ENCODE assay signal across 27 cellular contexts in the genomic region with DNA sequence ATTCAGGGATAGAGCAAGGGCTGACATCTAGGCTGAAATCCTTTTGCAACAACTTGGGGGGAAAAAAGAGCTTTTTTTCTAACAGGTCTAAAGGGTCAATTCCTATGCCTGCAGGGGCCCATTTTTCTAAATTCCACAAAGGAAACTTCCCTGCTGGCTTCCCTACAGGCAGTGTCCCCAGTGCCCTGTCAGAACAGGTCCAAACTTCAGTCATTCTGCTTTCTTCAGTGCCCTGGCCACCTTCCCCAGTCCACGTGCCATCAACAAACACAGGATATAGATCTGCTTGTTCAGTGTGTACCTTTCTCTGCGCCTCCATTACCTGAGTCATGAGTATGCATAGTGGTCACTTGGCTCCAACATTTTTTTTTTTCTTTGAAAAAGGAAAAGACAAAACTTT.
DNase-seq lines count a peak whose midpoint lies in the region; ATAC-seq and TF ChIP-seq lines count a peak whose summit lies in the region.
"Had no signal": no experiment of that assay in that cellular context is flagged by ENCODE, and none has a peak within 500 bp of the region (broad histone marks: within the 10 kb centered on the region; RNA-seq: fewer than 3 reads in every experiment).

No MANE protein-coding gene starts in this region.

- peaks cover 5% of the 10 kb centered on the region for H3K4me1 ChIP-seq in endodermal cell (ENCODE audit: control insufficient read depth, insufficient read depth, low read length)
- no peaks in the 10 kb centered on the region for H3K4me1 ChIP-seq in right lobe of liver
- H3K4me1 ChIP-seq: BLaER1 treated with 17β-estradiol and CSF1 and Interleukin-3, amounts not matched to agents 10 nM and 100 nM; breast epithelium; SJSA1 had no signal

- TF ChIP-seq CTCF in endodermal cell (conservative IDR thresholded peaks at IDR 0.05) = no peak
- TF ChIP-seq CTCF in right lobe of liver (IDR thresholded peaks at IDR 0.05) = no peak

- ATAC-seq in right lobe of liver (peak; percentile 76 to 94 (median 84)), GM18520 (IDR thresholded peaks at IDR 0.05; ENCODE audit: unreplicated experiment) (no peak), HG02852 (IDR thresholded peaks at IDR 0.05; ENCODE audit: unreplicated experiment) (no peak), HG03442 (IDR thresholded peaks at IDR 0.05; ENCODE audit: unreplicated experiment) (no peak)
- no peak for ATAC-seq in stimulated activated memory B cell treated with anti-CD40 and anti-IgM and Interleukin-4, amounts not matched to agents 10 μg/mL and 1 μg/mL and 100 μg/mL, for 72 hours
- ATAC-seq: activated naive CD4-positive, alpha-beta T cell treated with anti-CD3 and anti-CD28 coated beads, Interleukin-2, amount 50 U/mL, for 72 hours; naive thymus-derived CD4-positive, alpha-beta T cell; T-cell had no signal

- H3K9me3 Mint-ChIP-seq in endodermal cell = no peaks in the 10 kb centered on the region
- H3K9me3 Mint-ChIP-seq in stimulated activated memory B cell treated with anti-CD40 and anti-IgM and Interleukin-4, amounts not matched to agents 10 μg/mL and 1 μg/mL and 100 μg/mL, for 72 hours = no peaks in the 10 kb centered on the region
- H3K9me3 Mint-ChIP-seq: activated CD4-positive, alpha-beta T cell treated with anti-CD3 and anti-CD28 coated beads, Interleukin-2, amount 10 ng/mL, durations not matched to agents 7 days and 5 days; activated naive CD4-positive, alpha-beta T cell treated with anti-CD3 and anti-CD28 coated beads, Interleukin-2, amount 50 U/mL, for 72 hours; IgD-negative memory B cell; naive thymus-derived CD4-positive, alpha-beta T cell; T-cell had no signal

- WGBS in endodermal cell (ENCODE audit: insufficient coverage in 1 of 2, insufficient read length in 1 of 2), 2 experiments = 33 to 58% methylated on average over 1 to 2 of the region's 2 CpGs
- WGBS in right lobe of liver (ENCODE audit: insufficient coverage, low coverage, low lambda C conversion rate, missing lambda C conversion rate) = 19% methylated on average over 2 of the region's 2 CpGs

- no peak for TF ChIP-seq POLR2A in right lobe of liver (IDR thresholded peaks at IDR 0.05)

- no peaks in the 10 kb centered on the region for H3K27me3 Mint-ChIP-seq in endodermal cell (ENCODE audit: insufficient read depth)
- H3K27me3 Mint-ChIP-seq in stimulated activated memory B cell treated with anti-CD40 and anti-IgM and Interleukin-4, amounts not matched to agents 10 μg/mL and 1 μg/mL and 100 μg/mL, for 72 hours = peaks cover 6% of the 10 kb centered on the region
- H3K27me3 Mint-ChIP-seq: activated CD4-positive, alpha-beta T cell treated with anti-CD3 and anti-CD28 coated beads, Interleukin-2, amount 10 ng/mL, durations not matched to agents 7 days and 5 days; T-cell had no signal

- no peak overlapping the region for H3K9ac ChIP-seq in endodermal cell (ENCODE audit: extremely low read depth, low read length, poor library complexity, severe bottlenecking)
- H3K9ac ChIP-seq: BLaER1 treated with 17β-estradiol and CSF1 and Interleukin-3, amounts not matched to agents 10 nM and 100 nM had no signal

- H3K36me3 ChIP-seq in endodermal cell (ENCODE audit: control insufficient read depth, insufficient read depth, low read length) (no peaks in the 10 kb centered on the region), right lobe of liver (no peaks in the 10 kb centered on the region)
- H3K36me3 ChIP-seq: BLaER1 treated with 17β-estradiol and CSF1 and Interleukin-3, amounts not matched to agents 10 nM and 100 nM; breast epithelium; SJSA1; WERI-Rb-1 had no signal

- H3K27ac Mint-ChIP-seq in endodermal cell = peak overlapping the region; percentile 52
- no peak overlapping the region for H3K27ac Mint-ChIP-seq in stimulated activated memory B cell treated with anti-CD40 and anti-IgM and Interleukin-4, amounts not matched to agents 10 μg/mL and 1 μg/mL and 100 μg/mL, for 72 hours
- H3K27ac Mint-ChIP-seq: activated CD4-positive, alpha-beta T cell treated with anti-CD3 and anti-CD28 coated beads, Interleukin-2, amount 10 ng/mL, durations not matched to agents 7 days and 5 days; activated naive CD4-positive, alpha-beta T cell treated with anti-CD3 and anti-CD28 coated beads, Interleukin-2, amount 50 U/mL, for 72 hours; IgD-negative memory B cell; naive thymus-derived CD4-positive, alpha-beta T cell; T-cell had no signal

- H3K9me3 ChIP-seq in endodermal cell (ENCODE audit: control insufficient read depth, low read length) (no peaks in the 10 kb centered on the region), right lobe of liver (no peaks in the 10 kb centered on the region)
- H3K9me3 ChIP-seq: breast epithelium, SJSA1 had no signal

- intact Hi-C loops in right lobe of liver (cut with DNase I) = no loop called here

- no peaks in the 10 kb centered on the region for H3K36me3 Mint-ChIP-seq in endodermal cell (ENCODE audit: low read depth)
- H3K36me3 Mint-ChIP-seq in stimulated activated memory B cell treated with anti-CD40 and anti-IgM and Interleukin-4, amounts not matched to agents 10 μg/mL and 1 μg/mL and 100 μg/mL, for 72 hours = no peaks in the 10 kb centered on the region
- H3K36me3 Mint-ChIP-seq: activated naive CD4-positive, alpha-beta T cell treated with anti-CD3 and anti-CD28 coated beads, Interleukin-2, amount 50 U/mL, for 72 hours; IgD-negative memory B cell; naive thymus-derived CD4-positive, alpha-beta T cell; T-cell had no signal

- no peak overlapping the region for H3K4me3 Mint-ChIP-seq in endodermal cell
- H3K4me3 Mint-ChIP-seq in stimulated activated memory B cell treated with anti-CD40 and anti-IgM and Interleukin-4, amounts not matched to agents 10 μg/mL and 1 μg/mL and 100 μg/mL, for 72 hours = no peak overlapping the region
- H3K4me3 Mint-ChIP-seq: activated CD4-positive, alpha-beta T cell treated with anti-CD3 and anti-CD28 coated beads, Interleukin-2, amount 10 ng/mL, durations not matched to agents 7 days and 5 days; IgD-negative memory B cell; naive thymus-derived CD4-positive, alpha-beta T cell; T-cell had no signal

- H3K27me3 ChIP-seq in endodermal cell (ENCODE audit: control insufficient read depth, insufficient read depth, low read length, poor library complexity, severe bottlenecking) (no peaks in the 10 kb centered on the region), right lobe of liver (no peaks in the 10 kb centered on the region)
- H3K27me3 ChIP-seq: BLaER1 treated with 17β-estradiol and CSF1 and Interleukin-3, amounts not matched to agents 10 nM and 100 nM; breast epithelium; SJSA1 had no signal

- peaks cover 10% of the 10 kb centered on the region for H3K4me1 Mint-ChIP-seq in endodermal cell
- H3K4me1 Mint-ChIP-seq in stimulated activated memory B cell treated with anti-CD40 and anti-IgM and Interleukin-4, amounts not matched to agents 10 μg/mL and 1 μg/mL and 100 μg/mL, for 72 hours = no peaks in the 10 kb centered on the region
- H3K4me1 Mint-ChIP-seq: activated CD4-positive, alpha-beta T cell treated with anti-CD3 and anti-CD28 coated beads, Interleukin-2, amount 10 ng/mL, durations not matched to agents 7 days and 5 days; naive thymus-derived CD4-positive, alpha-beta T cell; T-cell had no signal

- no peak overlapping the region for H3K27ac ChIP-seq in endodermal cell (ENCODE audit: low read depth, low read length)
- H3K27ac ChIP-seq in right lobe of liver = no peak overlapping the region
- H3K27ac ChIP-seq: 22Rv1; BLaER1 treated with 17β-estradiol and CSF1 and Interleukin-3, amounts not matched to agents 10 nM and 100 nM; breast epithelium; SJSA1; WERI-Rb-1 had no signal

- H3K4me3 ChIP-seq in endodermal cell (ENCODE audit: low read length) (no peak overlapping the region), right lobe of liver (no peak overlapping the region)
- H3K4me3 ChIP-seq: BLaER1 treated with 17β-estradiol and CSF1 and Interleukin-3, amounts not matched to agents 10 nM and 100 nM; breast epithelium; SJSA1 had no signal

- DNase-seq in DMS53 (lab: John Stamatoyannopoulos, UW) (peak; percentile 36), DMS53 treated with DMSO at 0.1 percent for 48 hours (lab: John Stamatoyannopoulos, UW; ENCODE audit: unreplicated experiment) (no peak), endodermal cell (peak; percentile 51), right lobe of liver (peak; percentile 28 to 61 (median 49))
- DNase-seq: activated CD4-positive, alpha-beta T cell treated with anti-CD3 and anti-CD28 coated beads, Interleukin-2, amount 10 ng/mL, durations not matched to agents 7 days and 5 days; activated effector memory CD4-positive, alpha-beta T cell treated with Interleukin-2 at 50 U/mL for 16 hours; activated T-cell treated with anti-CD3 and anti-CD28 coated beads, Interleukin-2, amount 50 U/mL, for 1 hour; amygdala; midbrain; naive thymus-derived CD4-positive, alpha-beta T cell; NCI-H1048; NCI-H2107; NCI-H774; nucleus accumbens; stimulated activated CD4-positive, alpha-beta T cell treated with anti-CD3 and anti-CD28 coated beads, Interleukin-4, amount 100 ng/mL, for 4 hours; T-cell; WERI-Rb-1 had no signal

Comparison
In these comparisons a context has a peak if more than half of its experiments do, and no peak if none do; other contexts are left out.
1. ATAC-seq: peak in right lobe of liver (4 of 4); none in GM18520 (single experiment), HG02852 (single experiment), stimulated activated memory B cell treated with anti-CD40 and anti-IgM and Interleukin-4, amounts not matched to agents 10 μg/mL and 1 μg/mL and 100 μg/mL, for 72 hours (single experiment) and HG03442 (single experiment).